Comparison of ENCODE assay signal across 23 cellular contexts in the genomic region with DNA sequence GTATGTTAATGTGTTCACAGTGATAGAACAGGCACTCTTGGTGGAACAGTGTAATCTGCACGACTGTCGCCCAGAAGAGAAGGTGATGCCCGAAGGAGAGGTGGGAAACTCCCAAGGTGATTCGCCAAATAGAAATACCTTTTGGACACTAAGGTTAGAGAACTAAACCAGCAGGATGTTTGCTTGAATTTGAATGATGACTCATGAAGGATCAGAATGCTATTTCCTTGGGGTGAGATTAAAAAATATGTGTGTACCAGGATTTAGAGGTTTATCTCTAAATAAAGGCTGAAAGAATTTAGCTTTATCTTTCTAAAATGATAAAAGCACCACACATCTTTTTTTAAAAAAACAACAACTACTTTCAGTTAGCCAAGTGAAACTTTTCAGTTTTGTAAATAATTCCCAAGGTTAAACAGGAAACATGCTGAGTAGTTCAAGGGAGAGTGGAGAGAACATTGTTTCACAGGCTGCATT.
A peak's percentile ranks its signal among the peaks of the same experiment; 100 is the strongest.
DNase-seq lines count a peak whose midpoint lies in the region; ATAC-seq and TF ChIP-seq lines count a peak whose summit lies in the region.
"Had no signal": no experiment of that assay in that cellular context is flagged by ENCODE, and none has a peak within 500 bp of the region (broad histone marks: within the 10 kb centered on the region; RNA-seq: fewer than 3 reads in every experiment).

No MANE protein-coding gene starts in this region.

- POLR2A ChIA-PET in RWPE1 (lab: Yijun Ruan, JAX; ENCODE audit: low non-redundant PET) = no interaction called here
- POLR2A ChIA-PET in activated CD8-positive, alpha-beta T cell treated with anti-CD3 and anti-CD28 coated beads for 36 hours (lab: Charles Lee) = no interaction called here

- intact Hi-C loops in activated CD8-positive, alpha-beta T cell treated with anti-CD3 and anti-CD28 coated beads for 36 hours (cut with micrococcal nuclease) = no loop called here

- TF ChIP-seq CTCF in RWPE1 (conservative IDR thresholded peaks at IDR 0.05; ENCODE audit: low read depth) (no peak), parathyroid adenoma (IDR thresholded peaks at IDR 0.05) (no peak)
- TF ChIP-seq CTCF in activated CD8-positive, alpha-beta T cell treated with anti-CD3 and anti-CD28 coated beads for 36 hours (IDR thresholded peaks at IDR 0.05) = no peak

- no peak overlapping the region for H3K27ac Mint-ChIP-seq in activated CD8-positive, alpha-beta T cell treated with anti-CD3 and anti-CD28 coated beads for 36 hours
- H3K27ac Mint-ChIP-seq: memory B cell had no signal

- H3K27me3 Mint-ChIP-seq in activated CD8-positive, alpha-beta T cell treated with anti-CD3 and anti-CD28 coated beads for 36 hours = no peaks in the 10 kb centered on the region

- peak overlapping the region; percentile 22 for H2AFZ ChIP-seq in parathyroid adenoma

- H3K36me3 ChIP-seq in parathyroid adenoma (ENCODE audit: control insufficient read depth, insufficient read depth, low read length) = no peaks in the 10 kb centered on the region
- H3K36me3 ChIP-seq: cardiac muscle cell, gastroesophageal sphincter, right lobe of liver, suprapubic skin had no signal

- CTCF ChIA-PET in RWPE1 (lab: Yijun Ruan, JAX) = no interaction called here
- CTCF ChIA-PET in activated CD8-positive, alpha-beta T cell treated with anti-CD3 and anti-CD28 coated beads for 36 hours (lab: Charles Lee) = no interaction called here

- no peaks in the 10 kb centered on the region for H3K27me3 ChIP-seq in parathyroid adenoma (ENCODE audit: control insufficient read depth, insufficient read depth, low read length)
- H3K27me3 ChIP-seq: cardiac muscle cell, gastroesophageal sphincter, right lobe of liver, suprapubic skin had no signal

- H3K9me3 ChIP-seq in parathyroid adenoma (ENCODE audit: control insufficient read depth, low read length) = no peaks in the 10 kb centered on the region
- H3K9me3 ChIP-seq: right lobe of liver, suprapubic skin had no signal

- H3K27ac ChIP-seq in RWPE1 = no peak overlapping the region
- H3K27ac ChIP-seq in parathyroid adenoma = no peak overlapping the region
- H3K27ac ChIP-seq: cardiac muscle cell, gastroesophageal sphincter, right lobe of liver, suprapubic skin had no signal

- H3K9ac ChIP-seq in parathyroid adenoma = no peak overlapping the region

- DNase-seq in ELR (ENCODE audit: low read depth) (peak; percentile 56), RWPE1 (ENCODE audit: low spot score) (peak; percentile 39)
- no peak for DNase-seq in stimulated activated CD4-positive, alpha-beta T cell treated with anti-CD3 and anti-CD28 coated beads, Interleukin-15, amount 100 ng/mL, for 24 hours
- no peak for DNase-seq in activated CD8-positive, alpha-beta T cell treated with anti-CD3 and anti-CD28 coated beads for 36 hours
- DNase-seq: activated CD4-positive, alpha-beta T cell treated with anti-CD3 and anti-CD28 coated beads for 1 hour; activated naive CD4-positive, alpha-beta T cell treated with Interleukin-2 at 50 U/mL for 16 hours; C1 segment of cervical spinal cord; DND-41; effector CD8-positive, alpha-beta T cell; NCI-H1930; NCI-H748 treated with DMSO at 0.1 percent for 48 hours; right lobe of liver; stimulated activated CD4-positive, alpha-beta T cell treated with anti-CD3 and anti-CD28 coated beads, Interleukin-4, amount 100 ng/mL, for 1 hour; stimulated activated CD8-positive, alpha-beta memory T cell treated with anti-CD3 and anti-CD28 coated beads, Interleukin-4, amount 100 ng/mL, for 48 hours had no signal

- no peaks in the 10 kb centered on the region for H3K4me1 Mint-ChIP-seq in activated CD8-positive, alpha-beta T cell treated with anti-CD3 and anti-CD28 coated beads for 36 hours (ENCODE audit: low read depth)
- H3K4me1 Mint-ChIP-seq: memory B cell had no signal

- ATAC-seq in esophagus mucosa (peak; percentile 42), GM19397 (IDR thresholded peaks at IDR 0.05; ENCODE audit: unreplicated experiment) (no peak), GM21825 (IDR thresholded peaks at IDR 0.05; ENCODE audit: unreplicated experiment) (no peak)
- no peak for ATAC-seq in activated CD8-positive, alpha-beta T cell treated with anti-CD3 and anti-CD28 coated beads for 36 hours
- ATAC-seq: gastroesophageal sphincter, HepG2, right lobe of liver had no signal

- peaks cover 12% of the 10 kb centered on the region for H3K9me3 Mint-ChIP-seq in activated CD8-positive, alpha-beta T cell treated with anti-CD3 and anti-CD28 coated beads for 36 hours

- H3K79me2 ChIP-seq in parathyroid adenoma = no peaks in the 10 kb centered on the region

- H3K36me3 Mint-ChIP-seq in activated CD8-positive, alpha-beta T cell treated with anti-CD3 and anti-CD28 coated beads for 36 hours (ENCODE audit: low read depth) = no peaks in the 10 kb centered on the region

- H3K4me2 ChIP-seq in parathyroid adenoma (ENCODE audit: low read length) = peak overlapping the region; percentile 33

- H3K4me3 Mint-ChIP-seq in activated CD8-positive, alpha-beta T cell treated with anti-CD3 and anti-CD28 coated beads for 36 hours = no peak overlapping the region
- H3K4me3 Mint-ChIP-seq: memory B cell had no signal

- no peak overlapping the region for H3K4me3 ChIP-seq in parathyroid adenoma (ENCODE audit: low read depth, low read length)
- H3K4me3 ChIP-seq: cardiac muscle cell, gastroesophageal sphincter, right lobe of liver, suprapubic skin had no signal

- peaks cover 24% of the 10 kb centered on the region for H3K4me1 ChIP-seq in parathyroid adenoma
- H3K4me1 ChIP-seq: gastroesophageal sphincter, right lobe of liver, suprapubic skin had no signal

Comparison
In these comparisons a context has a peak if more than half of its experiments do, and no peak if none do; other contexts are left out.
1. DNase-seq: peak in ELR (single experiment) and RWPE1 (single experiment); none in stimulated activated CD4-positive, alpha-beta T cell treated with anti-CD3 and anti-CD28 coated beads, Interleukin-15, amount 100 ng/mL, for 24 hours (single experiment) and activated CD8-positive, alpha-beta T cell treated with anti-CD3 and anti-CD28 coated beads for 36 hours (single experiment).